In the genomic region with DNA sequence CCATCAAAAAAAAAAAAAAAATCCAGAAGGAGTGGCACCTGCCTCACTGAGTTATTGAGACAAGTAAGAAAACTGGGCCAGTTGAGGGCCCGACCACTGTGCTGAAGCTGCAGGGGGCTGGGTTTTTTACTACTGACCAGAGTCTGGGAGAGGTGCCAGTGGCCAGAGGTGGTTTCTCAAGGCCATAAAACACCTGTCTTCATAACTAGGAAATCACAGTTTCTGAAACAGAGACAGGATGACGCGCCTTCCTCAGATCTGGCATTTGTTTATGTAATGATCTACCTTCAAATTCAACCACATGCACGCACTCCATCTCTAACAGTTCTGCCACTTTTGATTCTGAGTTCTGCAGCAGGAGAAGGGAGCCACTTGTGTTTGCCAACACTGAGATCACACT, we compare ENCODE assay signal across 18 cellular contexts. TPM values are rescaled to one million over a fixed set of nuclear protein-coding genes. Genes with fewer than 3 reads are reported as not detected.
DNase-seq lines count a peak whose midpoint lies in the region; ATAC-seq and FAIRE-seq lines count a peak whose summit lies in the region.
"Had no signal": no experiment of that assay in that cellular context is flagged by ENCODE, and none has a peak within 500 bp of the region (broad histone marks: within the 10 kb centered on the region; RNA-seq: fewer than 3 reads in every experiment).

No MANE protein-coding gene starts in this region.

- no CpG with 5 or more reads among the region's 4 CpGs for WGBS in mesendoderm (ENCODE audit: extremely low coverage, insufficient coverage, low lambda C conversion rate)

- no peaks in the 10 kb centered on the region for H3K4me1 ChIP-seq in mesendoderm (ENCODE audit: control insufficient read depth, low read depth, low read length)

- H3K27me3 ChIP-seq in mesendoderm (ENCODE audit: insufficient read depth, low read length, poor library complexity): no peaks in the 10 kb centered on the region

- H2BK120ac ChIP-seq in mesendoderm (ENCODE audit: low read depth, low read length): no peak overlapping the region

- H2BK5ac ChIP-seq in mesendoderm (ENCODE audit: low read length): no peak overlapping the region

- no peaks in the 10 kb centered on the region for H3K36me3 ChIP-seq in mesendoderm (ENCODE audit: control insufficient read depth, insufficient read depth, low read length)

- no peak overlapping the region for H3K4me2 ChIP-seq in mesendoderm (ENCODE audit: low read length)
- H3K4me2 ChIP-seq: GM23338 had no signal

- no peak overlapping the region for H3K18ac ChIP-seq in mesendoderm (ENCODE audit: low read length)

- no peak overlapping the region for H3K56ac ChIP-seq in mesendoderm (ENCODE audit: low read length)

- ATAC-seq in left cardiac atrium (no peak), GM18502 (IDR thresholded peaks at IDR 0.05; ENCODE audit: poor library complexity, unreplicated experiment) (no peak)
- ATAC-seq: GM23338 had no signal

- H2BK15ac ChIP-seq in mesendoderm (replicated peaks; ENCODE audit: low read depth): no peak overlapping the region

- H3K79me2 ChIP-seq in mesendoderm (ENCODE audit: control insufficient read depth, insufficient read depth, low read length): no peaks in the 10 kb centered on the region

- H3K23ac ChIP-seq in mesendoderm (ENCODE audit: low read length): no peak overlapping the region

- H3K27ac ChIP-seq in mesendoderm (ENCODE audit: low read depth, low read length): no peak overlapping the region

- no peak overlapping the region for H3K9ac ChIP-seq in mesendoderm (ENCODE audit: low read length)

- no peaks in the 10 kb centered on the region for H3K79me1 ChIP-seq in mesendoderm (ENCODE audit: low read length)

- H3K4me3 ChIP-seq in mesendoderm (ENCODE audit: low read length): no peak overlapping the region
- H3K4me3 ChIP-seq: GM23338 had no signal

- no peak overlapping the region for H4K8ac ChIP-seq in mesendoderm (ENCODE audit: low read depth, low read length)

- FAIRE-seq in GM19239 (lab: Jason Lieb, UNC): no peak
- FAIRE-seq: A204.1, GM12891 had no signal

- DNase-seq in cardiac septum (ENCODE audit: low spot score) (peak; percentile 19), left cardiac atrium (no peak), M059J (ENCODE audit: low read depth) (peak; percentile 78), SW480 (ENCODE audit: low spot score) (peak; percentile 59), OCI-M1 (lab: John Stamatoyannopoulos, UW) (no peak), GM19239 (ENCODE audit: insufficient read length, low spot score) (no peak), mesendoderm (no peak)
- DNase-seq: C1 segment of cervical spinal cord, DMS 273 treated with DMSO at 0.1 percent for 48 hours, Kasumi-1, NCI-H1436 treated with DMSO at 0.1 percent for 48 hours, NCI-H446 treated with DMSO at 0.1 percent for 48 hours, NCI-H774, SIG-M5 had no signal

- H4K5ac ChIP-seq in mesendoderm (ENCODE audit: low read length): no peak overlapping the region

- H3K4ac ChIP-seq in mesendoderm (ENCODE audit: low read depth, low read length): no peak overlapping the region

- no peak overlapping the region for H2AK5ac ChIP-seq in mesendoderm (ENCODE audit: low read length)

- intact Hi-C loops in cardiac septum (cut with DNase I) (no loop called here), left cardiac atrium (cut with DNase I) (no loop called here)

RNA-seq across cellular contexts. Expression of a gene that starts 12.7 kb away (rescaled TPM):
- total RNA-seq in cardiac septum (1.9 TPM), left cardiac atrium (1 to 10 TPM; 2.5 to 3.8 TPM)
- 0.39 and 0.44 TPM in 2 replicates for total RNA-seq in M059J (2014; rRNA removed; shearing (Covaris generic))
- polyA plus RNA-seq in mesendoderm (2013, experiment 1 of 2): 0.76 TPM
- polyA plus RNA-seq in mesendoderm (2013, experiment 2 of 2): 0.53 TPM

Comparison
In these comparisons a context has a peak if more than half of its experiments do, and no peak if none do; other contexts are left out.
1. DNase-seq: peak in cardiac septum (single experiment), M059J (single experiment) and SW480 (single experiment); none in left cardiac atrium (single experiment), OCI-M1 (single experiment), GM19239 (single experiment) and mesendoderm (single experiment).